Comparison of ENCODE assay signal across 21 cellular contexts in the genomic region with DNA sequence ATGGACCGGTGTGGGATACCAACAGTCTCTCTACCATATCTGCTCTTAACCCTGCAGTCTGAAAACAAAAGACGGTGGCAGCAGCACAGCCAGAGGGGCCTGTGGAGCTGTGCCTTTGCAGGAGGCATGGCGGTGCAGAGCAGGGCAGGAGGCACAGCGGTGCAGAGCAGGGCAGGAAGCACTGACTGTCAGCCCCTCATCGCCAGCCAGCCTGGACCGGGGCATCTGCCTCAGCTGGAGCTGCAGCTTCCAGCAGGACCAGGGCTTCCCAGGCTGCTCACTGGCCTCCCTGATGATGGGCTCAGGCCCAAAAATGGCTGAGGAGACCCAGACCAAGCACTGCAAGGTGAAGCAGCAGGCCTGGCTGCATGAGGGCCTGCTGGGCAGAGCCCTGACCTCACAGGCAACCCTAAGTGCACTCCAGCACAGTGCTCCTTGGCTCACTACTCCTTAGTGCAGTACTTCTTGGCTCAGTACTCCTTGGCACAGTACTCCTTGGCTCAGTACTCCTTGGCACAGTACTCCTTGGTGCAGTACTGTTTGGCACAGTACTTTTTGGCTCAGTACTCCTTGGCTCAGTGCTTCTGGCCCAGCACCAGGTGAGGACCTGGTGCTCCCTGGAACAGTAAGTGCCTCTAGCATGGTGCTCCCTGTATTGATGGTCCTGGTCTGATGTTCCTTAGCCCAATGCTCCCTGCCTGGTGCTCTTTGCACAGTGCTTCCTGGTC.
"Had no signal": no experiment of that assay in that cellular context is flagged by ENCODE, and none has a peak within 500 bp of the region (broad histone marks: within the 10 kb centered on the region; RNA-seq: fewer than 3 reads in every experiment).

No MANE protein-coding gene starts in this region.

- H3K27me3 ChIP-seq: dorsolateral prefrontal cortex, foreskin keratinocyte, hepatocyte had no signal

- ATAC-seq: foreskin keratinocyte, gastroesophageal sphincter, heart left ventricle, left lung, left ventricle myocardium superior had no signal

- H3K79me2 ChIP-seq: hepatocyte had no signal

- H3K27ac Mint-ChIP-seq: immature natural killer cell had no signal

- DNase-seq: dermis blood vessel endothelial cell; dorsolateral prefrontal cortex; effector CD4-positive, alpha-beta T cell; effector memory CD4-positive, alpha-beta T cell; foreskin keratinocyte; heart left ventricle; immature natural killer cell; islet precursor cell; kidney; kidney glomerular epithelial cell; left lung; left ventricle myocardium superior; lower lobe of right lung; mesendoderm had no signal

- H3K36me3 ChIP-seq: esophagus muscularis mucosa, gastroesophageal sphincter, heart left ventricle, left lung, lower lobe of right lung had no signal

- H3K4me3 Mint-ChIP-seq: immature natural killer cell had no signal

- H3K4me3 ChIP-seq: coronary artery, dorsolateral prefrontal cortex, esophagus muscularis mucosa, gastroesophageal sphincter, heart left ventricle, hepatocyte, left lung, lower lobe of right lung had no signal

- FAIRE-seq: colon, endothelial cell of umbilical vein, frontal cortex, kidney had no signal

- H2AFZ ChIP-seq: hepatocyte had no signal

- H3K36me3 Mint-ChIP-seq: immature natural killer cell had no signal

- H3K9me3 ChIP-seq: esophagus muscularis mucosa, gastroesophageal sphincter, left lung, lower lobe of right lung had no signal

- H3K27ac ChIP-seq: coronary artery, esophagus muscularis mucosa, foreskin keratinocyte, gastroesophageal sphincter, heart left ventricle, hepatocyte, left lung, lower lobe of right lung had no signal

- H3K9me3 Mint-ChIP-seq: immature natural killer cell had no signal

- H3K4me2 ChIP-seq: hepatocyte had no signal

- H3K4me1 ChIP-seq: esophagus muscularis mucosa, foreskin keratinocyte, gastroesophageal sphincter, heart left ventricle, left lung, lower lobe of right lung had no signal

- H3K4me1 Mint-ChIP-seq: immature natural killer cell had no signal
